ENCODE assay signal across 8 cellular contexts in the genomic region with DNA sequence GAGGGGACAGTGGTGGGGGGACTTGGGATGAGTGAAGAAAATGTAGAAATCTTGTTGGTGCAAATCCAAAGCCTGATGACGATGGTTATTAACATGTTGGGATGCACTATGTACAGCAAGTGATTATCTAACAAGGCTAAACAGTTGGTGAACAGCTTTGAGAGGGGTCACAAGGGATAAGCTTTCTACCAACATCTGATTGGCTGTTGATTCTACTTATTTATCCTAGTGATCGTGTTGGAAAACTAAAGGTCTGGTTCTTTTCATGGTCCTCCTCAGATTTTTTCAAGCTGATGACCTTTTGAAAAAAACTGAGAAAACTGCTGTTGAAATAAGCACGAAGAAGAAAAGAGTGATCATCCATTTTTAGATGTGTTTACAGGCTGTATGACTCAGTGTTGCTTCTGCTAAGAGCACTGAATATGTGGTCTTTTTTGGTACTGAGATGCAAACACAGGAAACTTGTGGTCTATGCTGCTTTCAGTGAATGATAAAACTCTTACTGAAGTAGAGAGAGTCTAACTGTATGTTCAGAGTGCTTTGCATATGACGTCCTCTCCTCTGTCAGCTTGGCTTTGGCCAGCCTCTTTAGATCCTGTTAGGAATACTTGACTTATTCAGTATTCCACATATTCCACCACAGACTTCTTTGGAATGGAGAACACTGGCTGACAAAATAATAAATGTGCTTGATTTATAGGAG.
DNase-seq lines count a peak whose midpoint lies in the region; ATAC-seq and TF ChIP-seq lines count a peak whose summit lies in the region.

No MANE protein-coding gene starts in this region.

- no peak for TF ChIP-seq CTCF in activated CD8-positive, alpha-beta T cell treated with anti-CD3 and anti-CD28 coated beads for 36 hours (IDR thresholded peaks at IDR 0.05)

- in situ Hi-C loops in G401 (cut with HindIII; ENCODE audit: low sequenced_read_pairs) = no loop called here

- intact Hi-C loops in activated CD8-positive, alpha-beta T cell treated with anti-CD3 and anti-CD28 coated beads for 36 hours (cut with micrococcal nuclease) = no loop called here

- peak; percentile 99 for ATAC-seq in GM19395 (IDR thresholded peaks at IDR 0.05; ENCODE audit: unreplicated experiment)
- ATAC-seq in HG03378 (IDR thresholded peaks at IDR 0.05; ENCODE audit: unreplicated experiment) = peak; percentile 100
- peak; percentile 97 for ATAC-seq in activated CD8-positive, alpha-beta T cell treated with anti-CD3 and anti-CD28 coated beads for 36 hours
- peak; percentile 41 to 73 for ATAC-seq in naive B cell (ENCODE audit: low read depth in 2 of 2)

- H3K9me3 Mint-ChIP-seq in activated CD8-positive, alpha-beta T cell treated with anti-CD3 and anti-CD28 coated beads for 36 hours = no peaks in the 10 kb centered on the region
- peaks cover 0 to 1% (median 0%) of the 10 kb centered on the region in 7 donors for H3K9me3 Mint-ChIP-seq in naive B cell

- no peaks in the 10 kb centered on the region for H3K27me3 Mint-ChIP-seq in activated CD8-positive, alpha-beta T cell treated with anti-CD3 and anti-CD28 coated beads for 36 hours
- no peaks in the 10 kb centered on the region for H3K27me3 Mint-ChIP-seq in naive B cell

- POLR2A ChIA-PET in activated CD8-positive, alpha-beta T cell treated with anti-CD3 and anti-CD28 coated beads for 36 hours (lab: Charles Lee) = interaction anchor here (0.7 to 1.2 kb wide), 2 partner anchors 11 to 91 kb away, joined by 3 read pairs; no protein-coding TSS in a partner anchor

- peaks cover 42% of the 10 kb centered on the region for H3K4me1 Mint-ChIP-seq in activated CD8-positive, alpha-beta T cell treated with anti-CD3 and anti-CD28 coated beads for 36 hours (ENCODE audit: low read depth)
- H3K4me1 Mint-ChIP-seq in naive B cell = peaks cover 9 to 16% (median 12%) of the 10 kb centered on the region in 3 donors

- H3K36me3 Mint-ChIP-seq in activated CD8-positive, alpha-beta T cell treated with anti-CD3 and anti-CD28 coated beads for 36 hours (ENCODE audit: low read depth) = no peaks in the 10 kb centered on the region
- H3K36me3 Mint-ChIP-seq in naive B cell = no peaks in the 10 kb centered on the region

- H3K27ac Mint-ChIP-seq in activated CD8-positive, alpha-beta T cell treated with anti-CD3 and anti-CD28 coated beads for 36 hours = peak overlapping the region; percentile 90
- H3K27ac Mint-ChIP-seq in naive B cell = no peak overlapping the region

- DNase-seq in COLO829 (ENCODE audit: low spot score) (peak; percentile 32), naive B cell (peak; percentile 2), G401 (ENCODE audit: low spot score) (no peak), mesenteric fat pad (ENCODE audit: low spot score) (no peak), NCI-H1436 (lab: John Stamatoyannopoulos, UW) (no peak)
- DNase-seq in activated CD8-positive, alpha-beta T cell treated with anti-CD3 and anti-CD28 coated beads for 36 hours = peak; percentile 45

- CTCF ChIA-PET in activated CD8-positive, alpha-beta T cell treated with anti-CD3 and anti-CD28 coated beads for 36 hours (lab: Charles Lee) = interaction anchor here (1.0 to 1.8 kb wide), 6 partner anchors 11 to 269 kb away, joined by 3 to 6 read pairs (median 3); no protein-coding TSS in a partner anchor

- H3K4me3 Mint-ChIP-seq in activated CD8-positive, alpha-beta T cell treated with anti-CD3 and anti-CD28 coated beads for 36 hours = peak overlapping the region; percentile 47
- peak overlapping the region in 1 of 8 donors; percentile 21 for H3K4me3 Mint-ChIP-seq in naive B cell

Comparison
In these comparisons a context has a peak if more than half of its experiments do, and no peak if none do; other contexts are left out.
1. DNase-seq: peak in COLO829 (single experiment), activated CD8-positive, alpha-beta T cell treated with anti-CD3 and anti-CD28 coated beads for 36 hours (single experiment) and naive B cell (single experiment); none in G401 (single experiment), mesenteric fat pad (single experiment) and NCI-H1436 (single experiment).
2. Peak in every context shown above with its lines, with median percentiles within 50 percentile points of each other: ATAC-seq.